8 cellular contexts compared by ENCODE assay signal in the genomic region with DNA sequence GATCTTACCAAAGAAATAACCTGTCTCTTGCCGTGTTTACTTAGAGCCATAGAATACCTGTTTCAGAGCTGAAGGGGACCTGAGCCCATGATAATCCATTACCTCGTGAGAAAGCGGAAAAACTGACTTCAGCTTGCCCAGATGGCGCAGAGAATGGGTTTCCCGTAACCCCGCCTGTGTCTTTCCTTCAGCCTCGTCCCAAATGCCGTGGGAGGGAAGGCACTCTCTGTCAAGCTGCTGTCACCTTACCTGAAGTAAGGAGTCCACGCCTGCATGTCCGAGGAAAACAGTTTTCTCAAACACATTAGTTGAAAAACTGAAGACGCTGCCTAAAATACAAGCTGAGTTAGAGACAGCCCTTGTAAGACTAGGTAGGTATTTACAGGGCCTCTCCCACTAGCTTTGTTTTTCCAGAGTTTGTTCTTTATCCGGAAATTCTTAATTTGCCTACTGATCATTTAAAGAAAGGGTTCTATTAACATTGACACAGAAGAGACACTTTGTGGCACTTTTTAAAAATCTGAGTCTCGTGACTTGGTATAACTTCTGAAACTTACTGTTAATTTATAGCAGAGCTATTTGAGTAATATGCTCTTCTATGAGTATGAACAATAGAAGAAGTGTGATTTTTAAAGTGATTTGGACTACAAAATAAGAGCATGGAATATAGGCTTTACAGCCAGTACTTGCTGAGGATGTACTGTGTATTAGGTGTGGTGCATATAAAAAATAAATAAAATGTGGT. TPM values are rescaled to one million over a fixed set of nuclear protein-coding genes. Genes with fewer than 3 reads are reported as not detected.
A peak's percentile ranks its signal among the peaks of the same experiment; 100 is the strongest.
DNase-seq lines count a peak whose midpoint lies in the region; ATAC-seq and TF ChIP-seq lines count a peak whose summit lies in the region.

No MANE protein-coding gene starts in this region.

- no peak for ATAC-seq in effector memory CD8-positive, alpha-beta T cell (replicated peaks)
- no peak for ATAC-seq in stimulated activated naive CD8-positive, alpha-beta T cell treated with anti-CD3 and anti-CD28 coated beads, Interleukin-15, Interleukin-2, amounts not matched to agents 100 U/mL and 50 U/mL, for 24 hours
- no peak for ATAC-seq in HG03108 (IDR thresholded peaks at IDR 0.05; ENCODE audit: unreplicated experiment)
- ATAC-seq in GM19324 (IDR thresholded peaks at IDR 0.05; ENCODE audit: low FRiP score, unreplicated experiment), result no peak

- in situ Hi-C loops in Caki2 (cut with HindIII; ENCODE audit: low pct_unique_long_range_greater_than_20kb, low sequenced_read_pairs), result no loop called here

- DNase-seq in Caki2 (ENCODE audit: low read depth) (peak; percentile 2), LNCaP clone FGC (ENCODE audit: low read depth) (no peak)
- peak; percentile 16 to 27 for DNase-seq in activated CD4-positive, alpha-beta T cell treated with anti-CD3 and anti-CD28 coated beads, Interleukin-2, amount 50 U/mL, for 24 hours (ENCODE audit: low read depth in 1 of 2, low spot score in 1 of 2)
- no peak for DNase-seq in effector memory CD8-positive, alpha-beta T cell
- peak; percentile 56 for DNase-seq in stimulated activated naive CD8-positive, alpha-beta T cell treated with anti-CD3 and anti-CD28 coated beads, Interleukin-15, Interleukin-2, amounts not matched to agents 100 U/mL and 50 U/mL, for 24 hours

- no peaks in the 10 kb centered on the region for H3K9me3 ChIP-seq in muscle layer of duodenum (ENCODE audit: control insufficient read depth in 1 of 2, low read length in 2 of 2)

- peak overlapping the region; percentile 95 for H3K27ac ChIP-seq in muscle layer of duodenum (ENCODE audit: low read length)

- H3K4me3 ChIP-seq in LNCaP clone FGC (ENCODE audit: low read depth, low read length), result peak overlapping the region; percentile 59
- H3K4me3 ChIP-seq in muscle layer of duodenum (ENCODE audit: low read depth in 1 of 2, low read length in 2 of 2), result peak overlapping the region; percentile 61 to 81

- H3K9me3 Mint-ChIP-seq in effector memory CD8-positive, alpha-beta T cell, result no peaks in the 10 kb centered on the region

- H3K4me3 Mint-ChIP-seq in effector memory CD8-positive, alpha-beta T cell, result peak overlapping the region; percentile 74 to 82

- H3K27ac Mint-ChIP-seq in effector memory CD8-positive, alpha-beta T cell, result peak overlapping the region; percentile 90 to 91

- H3K4me1 ChIP-seq in muscle layer of duodenum (ENCODE audit: control insufficient read depth in 1 of 2, insufficient read depth in 2 of 2, low read length in 2 of 2), result peaks cover 4 to 29% of the 10 kb centered on the region in 2 donors

- peaks cover 53% of the 10 kb centered on the region for H3K36me3 Mint-ChIP-seq in effector memory CD8-positive, alpha-beta T cell (ENCODE audit: insufficient read depth)

- TF ChIP-seq CTCF in LNCaP clone FGC (IDR thresholded peaks at IDR 0.05; ENCODE audit: control insufficient read depth, extremely low read depth, insufficient read depth), result no peak

- no peaks in the 10 kb centered on the region for H3K27me3 ChIP-seq in muscle layer of duodenum (ENCODE audit: low read depth, low read length)

- H3K4me1 Mint-ChIP-seq in effector memory CD8-positive, alpha-beta T cell (ENCODE audit: low read depth in 2 of 2), result peaks cover 26 to 40% of the 10 kb centered on the region in 2 donors

- no peaks in the 10 kb centered on the region for H3K27me3 Mint-ChIP-seq in effector memory CD8-positive, alpha-beta T cell

- peaks cover 14 to 21% of the 10 kb centered on the region in 2 donors for H3K36me3 ChIP-seq in muscle layer of duodenum (ENCODE audit: control insufficient read depth in 1 of 2, insufficient read depth in 2 of 2, low read length in 2 of 2)

RNA-seq across cellular contexts. Expression of a gene that starts 1.3 kb away (rescaled TPM):
- 13.3 and 26.8 TPM in 2 replicates for total RNA-seq in Caki2 (2014; rRNA removed; shearing (Covaris generic); ENCODE audit: low replicate concordance)

Comparison
In these comparisons a context has a peak if more than half of its experiments do, and no peak if none do; other contexts are left out.
1. DNase-seq: peak in Caki2 (single experiment), activated CD4-positive, alpha-beta T cell treated with anti-CD3 and anti-CD28 coated beads, Interleukin-2, amount 50 U/mL, for 24 hours (2 of 2) and stimulated activated naive CD8-positive, alpha-beta T cell treated with anti-CD3 and anti-CD28 coated beads, Interleukin-15, Interleukin-2, amounts not matched to agents 100 U/mL and 50 U/mL, for 24 hours (single experiment); none in LNCaP clone FGC (single experiment) and effector memory CD8-positive, alpha-beta T cell (0 of 3).